Comparison of ENCODE assay signal across 14 cellular contexts in the genomic region with DNA sequence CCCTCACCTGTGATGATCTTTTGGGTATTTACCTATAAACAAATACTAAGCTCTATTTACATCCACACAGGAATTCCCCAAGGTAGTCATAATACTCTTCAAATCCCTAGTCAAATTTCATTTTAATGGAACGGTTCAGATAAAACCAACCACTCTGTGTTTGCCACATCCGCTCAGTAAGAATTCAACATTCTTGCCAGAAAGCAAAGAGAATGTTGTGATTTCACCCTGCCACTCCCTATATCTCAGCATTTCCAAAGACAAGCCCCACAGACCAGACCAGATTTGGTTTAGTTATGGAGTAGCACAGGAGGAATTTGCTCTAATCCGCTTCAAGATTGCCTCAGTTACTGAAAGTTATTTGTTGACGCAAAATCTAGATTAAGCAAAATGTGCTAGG.
DNase-seq lines count a peak whose midpoint lies in the region; ATAC-seq and TF ChIP-seq lines count a peak whose summit lies in the region.
"Had no signal": no experiment of that assay in that cellular context is flagged by ENCODE, and none has a peak within 500 bp of the region (broad histone marks: within the 10 kb centered on the region; RNA-seq: fewer than 3 reads in every experiment).

No MANE protein-coding gene starts in this region.

- H3K4me3 ChIP-seq in cardiac fibroblast (replicated peaks in 1 of 2; ENCODE audit: low read depth in 2 of 2, low read length in 2 of 2) (no peak overlapping the region), left lung (no peak overlapping the region)
- H3K4me3 ChIP-seq: GM12878, heart left ventricle, lung had no signal

- H3K27ac ChIP-seq in left lung = peak overlapping the region in 1 of 2 donors; percentile 1
- H3K27ac ChIP-seq: neutrophil, VCaP had no signal

- H3K36me3 ChIP-seq in left lung = no peaks in the 10 kb centered on the region
- H3K36me3 ChIP-seq: heart left ventricle, neutrophil had no signal

- DNase-seq in ACHN (peak; percentile 15), LoVo (ENCODE audit: low spot score) (peak; percentile 41), cardiac fibroblast (ENCODE audit: low read depth in 2 of 2) (peak; percentile 90 to 91), left lung (no peak), NCI-H2107 treated with DMSO at 0.1 percent for 48 hours (lab: John Stamatoyannopoulos, UW; ENCODE audit: unreplicated experiment) (no peak), middle frontal gyrus (ENCODE audit: extremely low spot score, low spot score) (no peak), occipital lobe (lab: John Stamatoyannopoulos, UW) (no peak), putamen (ENCODE audit: low spot score) (no peak)
- DNase-seq: activated naive CD4-positive, alpha-beta T cell treated with anti-CD3 and anti-CD28 coated beads, Interleukin-2, amount 50 U/mL, for 16 hours; heart left ventricle had no signal

- TF ChIP-seq CTCF in cardiac fibroblast (IDR thresholded peaks at IDR 0.05; ENCODE audit: low read depth, low read length) (no peak), left lung (IDR thresholded peaks at IDR 0.05) (no peak)

- no peaks in the 10 kb centered on the region for H3K9me3 ChIP-seq in left lung
- H3K9me3 ChIP-seq: heart left ventricle, neutrophil had no signal

- peaks cover 9 to 25% of the 10 kb centered on the region in 2 donors for H3K4me1 ChIP-seq in left lung

- intact Hi-C loops in left lung (cut with DNase I) = no loop called here

- no peaks in the 10 kb centered on the region for H3K27me3 ChIP-seq in left lung
- H3K27me3 ChIP-seq: heart left ventricle had no signal

- peak; percentile 23 for ATAC-seq in left lung
- ATAC-seq: GM12878, heart left ventricle had no signal

- in situ Hi-C loops in ACHN (cut with HindIII; ENCODE audit: low pct_ligation_motif_present, low pct_unique_long_range_greater_than_20kb, low sequenced_read_pairs) = no loop called here

Comparison
In these comparisons a context has a peak if more than half of its experiments do, and no peak if none do; other contexts are left out.
1. DNase-seq: peak in ACHN (single experiment), LoVo (single experiment) and cardiac fibroblast (2 of 2); none in left lung (0 of 2), NCI-H2107 treated with DMSO at 0.1 percent for 48 hours (single experiment), middle frontal gyrus (single experiment), occipital lobe (single experiment) and putamen (single experiment).